Comparison of ENCODE assay signal across 1 cellular context in the genomic region with DNA sequence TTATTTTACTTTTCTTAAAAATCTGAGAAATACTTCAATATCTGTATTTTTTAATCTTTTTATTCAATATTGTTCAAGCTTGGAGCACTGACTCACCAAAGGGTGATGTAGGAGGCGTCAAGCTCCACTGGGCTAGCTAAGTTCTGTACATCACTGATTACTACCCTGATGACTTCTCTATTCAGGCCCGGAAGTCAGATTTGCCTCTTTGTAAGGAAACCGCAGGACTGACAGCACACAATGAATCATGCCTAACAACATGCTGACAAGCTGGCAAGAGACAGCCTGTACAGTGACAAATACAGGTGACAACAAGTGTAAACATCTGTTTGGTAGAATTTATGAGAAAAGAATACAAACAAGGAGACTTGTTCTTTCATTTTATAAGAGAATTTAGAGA.
TF ChIP-seq lines count a peak whose summit lies in the region.

No MANE protein-coding gene starts in this region.

TF ChIP-seq in K562, 482 proteins besides CTCF, POLR2A, EP300 and RAD21 (continued from another document and continues in another):
- TF ChIP-seq JUND (IDR thresholded peaks at IDR 0.05; ENCODE audit: borderline replicate concordance, low read depth, low read length) (peak; percentile 67), JUND (tag; IDR thresholded peaks at IDR 0.05; ENCODE audit: borderline replicate concordance, low read depth, low read length) (peak; percentile 40; the same call in 1 of the 3 replicates), FOXK1 (CRISPR knock-in tag; IDR thresholded peaks at IDR 0.05; ENCODE audit: borderline replicate concordance) (no peak), NFYB (IDR thresholded peaks at IDR 0.05; ENCODE audit: extremely low read depth, insufficient read length) (no peak), RB1 (IDR thresholded peaks at IDR 0.05; ENCODE audit: low read depth) (no peak), NONO (IDR thresholded peaks at IDR 0.05; ENCODE audit: low read depth in 2 of 2, low read length in 1 of 2) (no peak), MTA3 (IDR thresholded peaks at IDR 0.05; ENCODE audit: borderline replicate concordance) (no peak), HSF4 (CRISPR knock-in tag; IDR thresholded peaks at IDR 0.05; ENCODE audit: borderline replicate concordance) (no peak), NR2C1 (IDR thresholded peaks at IDR 0.05) (no peak), NR2C1 (tag; IDR thresholded peaks at IDR 0.05) (no peak), ZNF175 (CRISPR knock-in tag; IDR thresholded peaks at IDR 0.05; ENCODE audit: low read depth) (peak; percentile 59; the same call in 1 of the 2 replicates), ZNF282 (CRISPR knock-in tag; IDR thresholded peaks at IDR 0.05) (no peak), TFAM (CRISPR knock-in tag; conservative IDR thresholded peaks at IDR 0.05) (no peak), EWSR1 (IDR thresholded peaks at IDR 0.05; ENCODE audit: borderline replicate concordance, low read depth, partially characterized antibody) (no peak), ZNF263 (CRISPR knock-in tag; IDR thresholded peaks at IDR 0.05; ENCODE audit: borderline replicate concordance) (no peak), ATF1 (CRISPR knock-in tag; IDR thresholded peaks at IDR 0.05) (no peak), ATF1 (tag; IDR thresholded peaks at IDR 0.05) (peak; percentile 35; the same call in 1 of the 2 replicates), ZNF212 (CRISPR knock-in tag; IDR thresholded peaks at IDR 0.05) (no peak), BRCA1 (IDR thresholded peaks at IDR 0.05) (no peak), BRCA1 (CRISPR knock-in tag; IDR thresholded peaks at IDR 0.05) (no peak), CBX5 (IDR thresholded peaks at IDR 0.05; ENCODE audit: borderline replicate concordance, low read depth) (no peak), POLR2H (tag; IDR thresholded peaks at IDR 0.05; ENCODE audit: low read depth) (no peak), ZC3H11A (IDR thresholded peaks at IDR 0.05; ENCODE audit: low read depth, low read length) (no peak), ADNP (tag; IDR thresholded peaks at IDR 0.05) (no peak), BCL6 (CRISPR knock-in tag; IDR thresholded peaks at IDR 0.05) (no peak), CBFA2T3 (IDR thresholded peaks at IDR 0.05) (peak; percentile 76), IRF2 (CRISPR knock-in tag; IDR thresholded peaks at IDR 0.05) (no peak), SAFB2 (IDR thresholded peaks at IDR 0.05; ENCODE audit: borderline replicate concordance, low read depth, low read length, severe bottlenecking) (no peak), ZNF717 (CRISPR knock-in tag; IDR thresholded peaks at IDR 0.05) (no peak), GATAD2A (IDR thresholded peaks at IDR 0.05) (no peak), SMARCB1 (IDR thresholded peaks at IDR 0.05; ENCODE audit: insufficient read length, low read depth) (no peak), ZNF324 (CRISPR knock-in tag; IDR thresholded peaks at IDR 0.05) (no peak), RBFOX2 (IDR thresholded peaks at IDR 0.05; ENCODE audit: low read depth, low read length) (no peak), ZNF696 (CRISPR knock-in tag; conservative IDR thresholded peaks at IDR 0.05) (no peak), TRIM28 (IDR thresholded peaks at IDR 0.05) (no peak), PRMT5 (CRISPR knock-in tag; IDR thresholded peaks at IDR 0.05) (no peak), ARNT (IDR thresholded peaks at IDR 0.05) (no peak), CHCHD3 (CRISPR knock-in tag; IDR thresholded peaks at IDR 0.05) (no peak), HNRNPH1 (optimal IDR thresholded peaks at IDR 0.05; ENCODE audit: low read depth, low read length) (no peak), ZNF584 (CRISPR knock-in tag; IDR thresholded peaks at IDR 0.05; ENCODE audit: low read depth) (no peak), PHB (CRISPR knock-in tag; IDR thresholded peaks at IDR 0.05) (no peak), FOXA1 (IDR thresholded peaks at IDR 0.05; ENCODE audit: borderline replicate concordance) (no peak), ZNF224 (CRISPR knock-in tag; IDR thresholded peaks at IDR 0.05) (no peak)
- TF ChIP-seq, protein P1, sequence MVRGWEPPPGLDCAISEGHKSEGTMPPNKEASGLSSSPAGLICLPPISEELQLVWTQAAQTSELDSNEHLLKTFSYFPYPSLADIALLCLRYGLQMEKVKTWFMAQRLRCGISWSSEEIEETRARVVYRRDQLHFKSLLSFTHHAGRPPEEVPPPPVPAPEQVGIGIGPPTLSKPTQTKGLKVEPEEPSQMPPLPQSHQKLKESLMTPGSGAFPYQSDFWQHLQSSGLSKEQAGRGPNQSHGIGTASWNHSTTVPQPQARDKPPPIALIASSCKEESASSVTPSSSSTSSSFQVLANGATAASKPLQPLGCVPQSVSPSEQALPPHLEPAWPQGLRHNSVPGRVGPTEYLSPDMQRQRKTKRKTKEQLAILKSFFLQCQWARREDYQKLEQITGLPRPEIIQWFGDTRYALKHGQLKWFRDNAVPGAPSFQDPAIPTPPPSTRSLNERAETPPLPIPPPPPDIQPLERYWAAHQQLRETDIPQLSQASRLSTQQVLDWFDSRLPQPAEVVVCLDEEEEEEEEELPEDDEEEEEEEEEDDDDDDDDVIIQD (CRISPR knock-in tag; IDR thresholded peaks at IDR 0.05): no peak
- TF ChIP-seq, protein P2, sequence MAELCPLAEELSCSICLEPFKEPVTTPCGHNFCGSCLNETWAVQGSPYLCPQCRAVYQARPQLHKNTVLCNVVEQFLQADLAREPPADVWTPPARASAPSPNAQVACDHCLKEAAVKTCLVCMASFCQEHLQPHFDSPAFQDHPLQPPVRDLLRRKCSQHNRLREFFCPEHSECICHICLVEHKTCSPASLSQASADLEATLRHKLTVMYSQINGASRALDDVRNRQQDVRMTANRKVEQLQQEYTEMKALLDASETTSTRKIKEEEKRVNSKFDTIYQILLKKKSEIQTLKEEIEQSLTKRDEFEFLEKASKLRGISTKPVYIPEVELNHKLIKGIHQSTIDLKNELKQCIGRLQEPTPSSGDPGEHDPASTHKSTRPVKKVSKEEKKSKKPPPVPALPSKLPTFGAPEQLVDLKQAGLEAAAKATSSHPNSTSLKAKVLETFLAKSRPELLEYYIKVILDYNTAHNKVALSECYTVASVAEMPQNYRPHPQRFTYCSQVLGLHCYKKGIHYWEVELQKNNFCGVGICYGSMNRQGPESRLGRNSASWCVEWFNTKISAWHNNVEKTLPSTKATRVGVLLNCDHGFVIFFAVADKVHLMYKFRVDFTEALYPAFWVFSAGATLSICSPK (IDR thresholded peaks at IDR 0.05; ENCODE audit: borderline replicate concordance): no peak
- TF ChIP-seq, protein P3, sequence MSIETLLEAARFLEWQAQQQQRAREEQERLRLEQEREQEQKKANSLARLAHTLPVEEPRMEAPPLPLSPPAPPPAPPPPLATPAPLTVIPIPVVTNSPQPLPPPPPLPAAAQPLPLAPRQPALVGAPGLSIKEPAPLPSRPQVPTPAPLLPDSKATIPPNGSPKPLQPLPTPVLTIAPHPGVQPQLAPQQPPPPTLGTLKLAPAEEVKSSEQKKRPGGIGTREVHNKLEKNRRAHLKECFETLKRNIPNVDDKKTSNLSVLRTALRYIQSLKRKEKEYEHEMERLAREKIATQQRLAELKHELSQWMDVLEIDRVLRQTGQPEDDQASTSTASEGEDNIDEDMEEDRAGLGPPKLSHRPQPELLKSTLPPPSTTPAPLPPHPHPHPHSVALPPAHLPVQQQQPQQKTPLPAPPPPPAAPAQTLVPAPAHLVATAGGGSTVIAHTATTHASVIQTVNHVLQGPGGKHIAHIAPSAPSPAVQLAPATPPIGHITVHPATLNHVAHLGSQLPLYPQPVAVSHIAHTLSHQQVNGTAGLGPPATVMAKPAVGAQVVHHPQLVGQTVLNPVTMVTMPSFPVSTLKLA (conservative IDR thresholded peaks at IDR 0.05): no peak; a peak in 1 of 4 replicates
- TF ChIP-seq, protein P4, sequence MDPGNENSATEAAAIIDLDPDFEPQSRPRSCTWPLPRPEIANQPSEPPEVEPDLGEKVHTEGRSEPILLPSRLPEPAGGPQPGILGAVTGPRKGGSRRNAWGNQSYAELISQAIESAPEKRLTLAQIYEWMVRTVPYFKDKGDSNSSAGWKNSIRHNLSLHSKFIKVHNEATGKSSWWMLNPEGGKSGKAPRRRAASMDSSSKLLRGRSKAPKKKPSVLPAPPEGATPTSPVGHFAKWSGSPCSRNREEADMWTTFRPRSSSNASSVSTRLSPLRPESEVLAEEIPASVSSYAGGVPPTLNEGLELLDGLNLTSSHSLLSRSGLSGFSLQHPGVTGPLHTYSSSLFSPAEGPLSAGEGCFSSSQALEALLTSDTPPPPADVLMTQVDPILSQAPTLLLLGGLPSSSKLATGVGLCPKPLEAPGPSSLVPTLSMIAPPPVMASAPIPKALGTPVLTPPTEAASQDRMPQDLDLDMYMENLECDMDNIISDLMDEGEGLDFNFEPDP (CRISPR knock-in tag; IDR thresholded peaks at IDR 0.05): no peak
- TF ChIP-seq, protein P5, sequence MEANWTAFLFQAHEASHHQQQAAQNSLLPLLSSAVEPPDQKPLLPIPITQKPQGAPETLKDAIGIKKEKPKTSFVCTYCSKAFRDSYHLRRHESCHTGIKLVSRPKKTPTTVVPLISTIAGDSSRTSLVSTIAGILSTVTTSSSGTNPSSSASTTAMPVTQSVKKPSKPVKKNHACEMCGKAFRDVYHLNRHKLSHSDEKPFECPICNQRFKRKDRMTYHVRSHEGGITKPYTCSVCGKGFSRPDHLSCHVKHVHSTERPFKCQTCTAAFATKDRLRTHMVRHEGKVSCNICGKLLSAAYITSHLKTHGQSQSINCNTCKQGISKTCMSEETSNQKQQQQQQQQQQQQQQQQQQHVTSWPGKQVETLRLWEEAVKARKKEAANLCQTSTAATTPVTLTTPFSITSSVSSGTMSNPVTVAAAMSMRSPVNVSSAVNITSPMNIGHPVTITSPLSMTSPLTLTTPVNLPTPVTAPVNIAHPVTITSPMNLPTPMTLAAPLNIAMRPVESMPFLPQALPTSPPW (CRISPR knock-in tag; IDR thresholded peaks at IDR 0.05): no peak
- TF ChIP-seq, protein P6, sequence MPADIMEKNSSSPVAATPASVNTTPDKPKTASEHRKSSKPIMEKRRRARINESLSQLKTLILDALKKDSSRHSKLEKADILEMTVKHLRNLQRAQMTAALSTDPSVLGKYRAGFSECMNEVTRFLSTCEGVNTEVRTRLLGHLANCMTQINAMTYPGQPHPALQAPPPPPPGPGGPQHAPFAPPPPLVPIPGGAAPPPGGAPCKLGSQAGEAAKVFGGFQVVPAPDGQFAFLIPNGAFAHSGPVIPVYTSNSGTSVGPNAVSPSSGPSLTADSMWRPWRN (IDR thresholded peaks at IDR 0.05; ENCODE audit: low read depth): no peak
- TF ChIP-seq, protein P7, sequence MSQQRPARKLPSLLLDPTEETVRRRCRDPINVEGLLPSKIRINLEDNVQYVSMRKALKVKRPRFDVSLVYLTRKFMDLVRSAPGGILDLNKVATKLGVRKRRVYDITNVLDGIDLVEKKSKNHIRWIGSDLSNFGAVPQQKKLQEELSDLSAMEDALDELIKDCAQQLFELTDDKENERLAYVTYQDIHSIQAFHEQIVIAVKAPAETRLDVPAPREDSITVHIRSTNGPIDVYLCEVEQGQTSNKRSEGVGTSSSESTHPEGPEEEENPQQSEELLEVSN (IDR thresholded peaks at IDR 0.05; ENCODE audit: borderline replicate concordance in 1 of 2, extremely low read depth in 1 of 2, insufficient read depth in 1 of 2, insufficient read length in 1 of 2, low read depth in 1 of 2, low read length in 1 of 2, poor library complexity in 1 of 2, severe bottlenecking in 1 of 2): no peak
- TF ChIP-seq, protein P8, sequence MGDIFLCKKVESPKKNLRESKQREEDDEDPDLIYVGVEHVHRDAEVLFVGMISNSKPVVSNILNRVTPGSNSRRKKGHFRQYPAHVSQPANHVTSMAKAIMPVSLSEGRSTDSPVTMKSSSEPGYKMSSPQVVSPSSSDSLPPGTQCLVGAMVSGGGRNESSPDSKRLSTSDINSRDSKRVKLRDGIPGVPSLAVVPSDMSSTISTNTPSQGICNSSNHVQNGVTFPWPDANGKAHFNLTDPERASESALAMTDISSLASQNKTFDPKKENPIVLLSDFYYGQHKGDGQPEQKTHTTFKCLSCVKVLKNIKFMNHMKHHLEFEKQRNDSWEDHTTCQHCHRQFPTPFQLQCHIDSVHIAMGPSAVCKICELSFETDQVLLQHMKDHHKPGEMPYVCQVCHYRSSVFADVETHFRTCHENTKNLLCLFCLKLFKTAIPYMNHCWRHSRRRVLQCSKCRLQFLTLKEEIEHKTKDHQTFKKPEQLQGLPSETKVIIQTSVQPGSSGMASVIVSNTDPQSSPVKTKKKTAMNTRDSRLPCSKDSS (IDR thresholded peaks at IDR 0.05; ENCODE audit: low read depth, partially characterized antibody): no peak
- TF ChIP-seq, protein P9, sequence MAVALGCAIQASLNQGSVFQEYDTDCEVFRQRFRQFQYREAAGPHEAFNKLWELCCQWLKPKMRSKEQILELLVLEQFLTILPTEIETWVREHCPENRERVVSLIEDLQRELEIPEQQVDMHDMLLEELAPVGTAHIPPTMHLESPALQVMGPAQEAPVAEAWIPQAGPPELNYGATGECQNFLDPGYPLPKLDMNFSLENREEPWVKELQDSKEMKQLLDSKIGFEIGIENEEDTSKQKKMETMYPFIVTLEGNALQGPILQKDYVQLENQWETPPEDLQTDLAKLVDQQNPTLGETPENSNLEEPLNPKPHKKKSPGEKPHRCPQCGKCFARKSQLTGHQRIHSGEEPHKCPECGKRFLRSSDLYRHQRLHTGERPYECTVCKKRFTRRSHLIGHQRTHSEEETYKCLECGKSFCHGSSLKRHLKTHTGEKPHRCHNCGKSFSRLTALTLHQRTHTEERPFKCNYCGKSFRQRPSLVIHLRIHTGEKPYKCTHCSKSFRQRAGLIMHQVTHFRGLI (CRISPR knock-in tag; IDR thresholded peaks at IDR 0.05): no peak
- TF ChIP-seq, protein P10, sequence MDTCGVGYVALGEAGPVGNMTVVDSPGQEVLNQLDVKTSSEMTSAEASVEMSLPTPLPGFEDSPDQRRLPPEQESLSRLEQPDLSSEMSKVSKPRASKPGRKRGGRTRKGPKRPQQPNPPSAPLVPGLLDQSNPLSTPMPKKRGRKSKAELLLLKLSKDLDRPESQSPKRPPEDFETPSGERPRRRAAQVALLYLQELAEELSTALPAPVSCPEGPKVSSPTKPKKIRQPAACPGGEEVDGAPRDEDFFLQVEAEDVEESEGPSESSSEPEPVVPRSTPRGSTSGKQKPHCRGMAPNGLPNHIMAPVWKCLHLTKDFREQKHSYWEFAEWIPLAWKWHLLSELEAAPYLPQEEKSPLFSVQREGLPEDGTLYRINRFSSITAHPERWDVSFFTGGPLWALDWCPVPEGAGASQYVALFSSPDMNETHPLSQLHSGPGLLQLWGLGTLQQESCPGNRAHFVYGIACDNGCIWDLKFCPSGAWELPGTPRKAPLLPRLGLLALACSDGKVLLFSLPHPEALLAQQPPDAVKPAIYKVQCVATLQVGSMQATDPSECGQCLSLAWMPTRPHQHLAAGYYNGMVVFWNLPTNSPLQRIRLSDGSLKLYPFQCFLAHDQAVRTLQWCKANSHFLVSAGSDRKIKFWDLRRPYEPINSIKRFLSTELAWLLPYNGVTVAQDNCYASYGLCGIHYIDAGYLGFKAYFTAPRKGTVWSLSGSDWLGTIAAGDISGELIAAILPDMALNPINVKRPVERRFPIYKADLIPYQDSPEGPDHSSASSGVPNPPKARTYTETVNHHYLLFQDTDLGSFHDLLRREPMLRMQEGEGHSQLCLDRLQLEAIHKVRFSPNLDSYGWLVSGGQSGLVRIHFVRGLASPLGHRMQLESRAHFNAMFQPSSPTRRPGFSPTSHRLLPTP (IDR thresholded peaks at IDR 0.05; ENCODE audit: borderline replicate concordance, extremely low read depth, insufficient read length): no peak
- TF ChIP-seq, protein P11, sequence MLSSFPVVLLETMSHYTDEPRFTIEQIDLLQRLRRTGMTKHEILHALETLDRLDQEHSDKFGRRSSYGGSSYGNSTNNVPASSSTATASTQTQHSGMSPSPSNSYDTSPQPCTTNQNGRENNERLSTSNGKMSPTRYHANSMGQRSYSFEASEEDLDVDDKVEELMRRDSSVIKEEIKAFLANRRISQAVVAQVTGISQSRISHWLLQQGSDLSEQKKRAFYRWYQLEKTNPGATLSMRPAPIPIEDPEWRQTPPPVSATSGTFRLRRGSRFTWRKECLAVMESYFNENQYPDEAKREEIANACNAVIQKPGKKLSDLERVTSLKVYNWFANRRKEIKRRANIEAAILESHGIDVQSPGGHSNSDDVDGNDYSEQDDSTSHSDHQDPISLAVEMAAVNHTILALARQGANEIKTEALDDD (IDR thresholded peaks at IDR 0.05): peak; percentile 85
